8 cellular contexts compared by ENCODE assay signal in genomic region chr9:99059074-99059894, GRCh38. TPM values are rescaled to one million over a fixed set of nuclear protein-coding genes. Genes with fewer than 3 reads are reported as not detected.
DNase-seq lines count a peak whose midpoint lies in the region; ATAC-seq lines count a peak whose summit lies in the region.

No MANE protein-coding gene starts in this region.

- peak overlapping the region; percentile 58 for H3K27ac ChIP-seq in thymus (ENCODE audit: low read depth)

- peaks cover 44% of the 10 kb centered on the region for H3K4me1 ChIP-seq in thymus (ENCODE audit: control insufficient read depth, insufficient read depth, low read length)

- no peaks in the 10 kb centered on the region for H3K27me3 ChIP-seq in thymus (ENCODE audit: control insufficient read depth, insufficient read depth)

- peak; percentile 8 for DNase-seq in OCI-M2 (lab: John Stamatoyannopoulos, UW; ENCODE audit: unreplicated experiment)
- DNase-seq in globus pallidus (ENCODE audit: low spot score) = peak; percentile 63
- no peak for DNase-seq in mesenteric fat pad (ENCODE audit: low spot score)
- DNase-seq in RKO (ENCODE audit: low spot score) = no peak
- DNase-seq in HuH-7 (ENCODE audit: low spot score) = no peak

- no peaks in the 10 kb centered on the region for H3K9me3 ChIP-seq in thymus (ENCODE audit: control insufficient read depth)

- ATAC-seq in GM18867 (IDR thresholded peaks at IDR 0.05; ENCODE audit: unreplicated experiment) (peak; percentile 71), HG02798 (IDR thresholded peaks at IDR 0.05; ENCODE audit: poor library complexity, unreplicated experiment) (peak; percentile 58)

- WGBS in thymus = 19% methylated on average over 7 of the region's 7 CpGs

- no peak overlapping the region for H3K4me3 ChIP-seq in thymus (ENCODE audit: low read length)

- H3K36me3 ChIP-seq in thymus (ENCODE audit: control insufficient read depth, insufficient read depth) = no peaks in the 10 kb centered on the region

RNA-seq across cellular contexts. Expression of gene TGFBR1, which starts 45.6 kb away (rescaled TPM):
- 19.4 TPM for polyA plus RNA-seq in thymus
- 56.2 TPM for total RNA-seq in mesenteric fat pad

Comparison
In these comparisons a context has a peak if more than half of its experiments do, and no peak if none do; other contexts are left out.
1. DNase-seq: peak in OCI-M2 (single experiment) and globus pallidus (single experiment); none in mesenteric fat pad (single experiment), RKO (single experiment) and HuH-7 (single experiment).